ENCODE assay signal across 27 cellular contexts in genomic region chr12:92829683-92830282, GRCh38.
DNase-seq lines count a peak whose midpoint lies in the region; ATAC-seq, FAIRE-seq and TF ChIP-seq lines count a peak whose summit lies in the region.
"Had no signal": no experiment of that assay in that cellular context is flagged by ENCODE, and none has a peak within 500 bp of the region (broad histone marks: within the 10 kb centered on the region; RNA-seq: fewer than 3 reads in every experiment).

No MANE protein-coding gene starts in this region.

- FAIRE-seq in HepG2 (lab: Jason Lieb, UNC), result no peak
- no peak for FAIRE-seq in small intestine (lab: Jason Lieb, UNC)
- FAIRE-seq: GM12878, GM12892, GM18507, GM19239 had no signal

- POLR2A ChIA-PET in HepG2 (lab: Yijun Ruan, JAX), result no interaction called here

- H3K9me3 ChIP-seq in HepG2 (ENCODE audit: low read length) (no peaks in the 10 kb centered on the region), right lobe of liver (no peaks in the 10 kb centered on the region), small intestine (ENCODE audit: control insufficient read depth, low read depth) (no peaks in the 10 kb centered on the region)
- H3K9me3 ChIP-seq: A549, BE2C, BLaER1 had no signal

- no peak overlapping the region for H2AFZ ChIP-seq in HepG2 (ENCODE audit: low read length)

- no peak for ATAC-seq in HepG2
- ATAC-seq in right lobe of liver, result no peak
- ATAC-seq in left colon, result peak; percentile 65
- no peak for ATAC-seq in GM18907 (IDR thresholded peaks at IDR 0.05; ENCODE audit: unreplicated experiment)
- ATAC-seq in HG03342 (IDR thresholded peaks at IDR 0.05; ENCODE audit: unreplicated experiment), result no peak
- ATAC-seq: A549, GM12878 had no signal

- H3K36me3 ChIP-seq in HepG2 (replicated peaks in 1 of 2; ENCODE audit: control insufficient read depth in 1 of 2, insufficient read depth in 2 of 2, low read length in 2 of 2) (peaks cover 2 to 23% of the 10 kb centered on the region in 2 experiments), right lobe of liver (peaks cover 0 to 7% (median 0%) of the 10 kb centered on the region in 4 donors), small intestine (ENCODE audit: control insufficient read depth in 2 of 2, insufficient read depth in 2 of 2, low read length in 2 of 2) (peaks cover 0 to 3% of the 10 kb centered on the region in 2 donors)
- H3K36me3 ChIP-seq: BE2C had no signal

- DNase-seq in HepG2 (ENCODE audit: low spot score), result no peak
- DNase-seq in right lobe of liver, result no peak
- DNase-seq in left colon, result no peak
- DNase-seq in small intestine, result peak; percentile 75
- DNase-seq: ACHN; BE2C; C1 segment of cervical spinal cord; CD4-positive, alpha-beta memory T cell; CD4-positive, CD25-positive, alpha-beta regulatory T cell; CD8-positive, alpha-beta memory T cell; COR-L47; DMS 273 treated with DMSO at 0.1 percent for 48 hours; DMS153; DMS53; DMS79; DND-41; EL; GDM1 had no signal

- H3K9ac ChIP-seq in HepG2 (ENCODE audit: insufficient read depth, low read depth, low read length), result no peak overlapping the region
- H3K9ac ChIP-seq: BLaER1 had no signal

- 95% methylated on average over 7 of the region's 7 CpGs for WGBS in HepG2 (ENCODE audit: low lambda C conversion rate)
- 88% methylated on average over 4 of the region's 7 CpGs for WGBS in right lobe of liver (ENCODE audit: insufficient coverage, low coverage, low lambda C conversion rate, missing lambda C conversion rate)
- 45 to 79% (median 57%) methylated on average over 7 of the region's 7 CpGs for WGBS in small intestine, 3 donors

- H3K4me2 ChIP-seq in HepG2 (ENCODE audit: low read depth, low read length), result no peak overlapping the region
- H3K4me2 ChIP-seq: A549, BLaER1 had no signal

- H3K4me1 ChIP-seq in HepG2 (ENCODE audit: insufficient read depth, low read length) (no peaks in the 10 kb centered on the region), right lobe of liver (no peaks in the 10 kb centered on the region), small intestine (ENCODE audit: control insufficient read depth in 2 of 2, insufficient read depth in 1 of 2, low read depth in 1 of 2, low read length in 1 of 2) (no peaks in the 10 kb centered on the region)
- H3K4me1 ChIP-seq: BE2C, BLaER1 had no signal

- in situ Hi-C loops in HepG2 (cut with HindIII; ENCODE audit: extremely low pct_ligation_motif_present, low pct_unique_long_range_greater_than_20kb), result no loop called here

- no peak for TF ChIP-seq EP300 in HepG2 (IDR thresholded peaks at IDR 0.05; ENCODE audit: low read depth in 2 of 2, low read length in 2 of 2)
- TF ChIP-seq EP300 in HepG2 (CRISPR knock-in tag; IDR thresholded peaks at IDR 0.05; ENCODE audit: borderline replicate concordance), result no peak

- H3K4me3 ChIP-seq in HepG2 (replicated peaks in 1 of 3; ENCODE audit: insufficient read depth in 1 of 3, low read depth in 2 of 3, low read length in 3 of 3) (no peak overlapping the region), right lobe of liver (no peak overlapping the region), small intestine (ENCODE audit: low read depth in 1 of 2, low read length in 2 of 2) (no peak overlapping the region)
- H3K4me3 ChIP-seq: A549, BLaER1, GM12878 had no signal

- intact Hi-C loops in HepG2 (cut with micrococcal nuclease; ENCODE audit: unreplicated experiment) (loop anchor here (5.0 kb wide), 1 partner anchor 98 kb away; the partner anchor contains the start of gene EEA1), right lobe of liver (cut with DNase I) (no loop called here), left colon (cut with DNase I, micrococcal nuclease) (no loop called here)

- TF ChIP-seq POLR2A in HepG2 (IDR thresholded peaks at IDR 0.05; ENCODE audit: insufficient read depth in 1 of 2, low read depth in 2 of 2, low read length in 2 of 2), result no peak
- no peak for TF ChIP-seq POLR2A in right lobe of liver (IDR thresholded peaks at IDR 0.05)

- H3K27ac ChIP-seq in HepG2 (ENCODE audit: extremely low read length, insufficient read depth, low read length) (no peak overlapping the region), right lobe of liver (no peak overlapping the region), small intestine (ENCODE audit: low read depth in 1 of 2, low read length in 1 of 2) (peak overlapping the region; percentile 5 to 11)
- H3K27ac ChIP-seq: 22Rv1, A549, BLaER1 had no signal

- CTCF ChIA-PET in HepG2 (lab: Yijun Ruan, JAX; ENCODE audit: low intra/inter-chr PET ratio, low total read pairs), result no interaction called here

- TF ChIP-seq CTCF in HepG2 (CRISPR knock-in tag; IDR thresholded peaks at IDR 0.05) (no peak), right lobe of liver (IDR thresholded peaks at IDR 0.05) (no peak)

- H3K27me3 ChIP-seq in HepG2 (ENCODE audit: control insufficient read depth in 1 of 2, insufficient read depth in 2 of 2, low read length in 2 of 2), result no peaks in the 10 kb centered on the region
- H3K27me3 ChIP-seq in right lobe of liver, result no peaks in the 10 kb centered on the region
- no peaks in the 10 kb centered on the region for H3K27me3 ChIP-seq in small intestine (ENCODE audit: control insufficient read depth in 2 of 2, insufficient read depth in 2 of 2, low read length in 2 of 2)
- H3K27me3 ChIP-seq: BE2C, BLaER1 had no signal

- H3K79me2 ChIP-seq in HepG2 (ENCODE audit: insufficient read depth, low read length), result no peaks in the 10 kb centered on the region

- BruUV-seq in HepG2 (replicated peaks; lab: Mats Ljungman, UMichigan), result no TSS peak

- no peaks in the 10 kb centered on the region for H4K20me1 ChIP-seq in HepG2 (ENCODE audit: insufficient read depth, low read length)
- H4K20me1 ChIP-seq: BLaER1 had no signal

- no peak for TF ChIP-seq RAD21 in HepG2 (CRISPR knock-in tag; IDR thresholded peaks at IDR 0.05)

TF ChIP-seq in HepG2, 621 proteins besides CTCF, POLR2A, EP300 and RAD21:
- peak; percentile 64; the same call in 1 of the 2 replicates for TF ChIP-seq ZNF629 (CRISPR knock-in tag; conservative IDR thresholded peaks at IDR 0.05)
- TF ChIP-seq SYNCRIP (IDR thresholded peaks at IDR 0.05; ENCODE audit: insufficient read depth, low read depth, low read length), result no peak
- peak; percentile 53 for TF ChIP-seq HNRNPK (IDR thresholded peaks at IDR 0.05; ENCODE audit: low read depth, low read length, poor library complexity, severe bottlenecking)
- TF ChIP-seq, protein P1, sequence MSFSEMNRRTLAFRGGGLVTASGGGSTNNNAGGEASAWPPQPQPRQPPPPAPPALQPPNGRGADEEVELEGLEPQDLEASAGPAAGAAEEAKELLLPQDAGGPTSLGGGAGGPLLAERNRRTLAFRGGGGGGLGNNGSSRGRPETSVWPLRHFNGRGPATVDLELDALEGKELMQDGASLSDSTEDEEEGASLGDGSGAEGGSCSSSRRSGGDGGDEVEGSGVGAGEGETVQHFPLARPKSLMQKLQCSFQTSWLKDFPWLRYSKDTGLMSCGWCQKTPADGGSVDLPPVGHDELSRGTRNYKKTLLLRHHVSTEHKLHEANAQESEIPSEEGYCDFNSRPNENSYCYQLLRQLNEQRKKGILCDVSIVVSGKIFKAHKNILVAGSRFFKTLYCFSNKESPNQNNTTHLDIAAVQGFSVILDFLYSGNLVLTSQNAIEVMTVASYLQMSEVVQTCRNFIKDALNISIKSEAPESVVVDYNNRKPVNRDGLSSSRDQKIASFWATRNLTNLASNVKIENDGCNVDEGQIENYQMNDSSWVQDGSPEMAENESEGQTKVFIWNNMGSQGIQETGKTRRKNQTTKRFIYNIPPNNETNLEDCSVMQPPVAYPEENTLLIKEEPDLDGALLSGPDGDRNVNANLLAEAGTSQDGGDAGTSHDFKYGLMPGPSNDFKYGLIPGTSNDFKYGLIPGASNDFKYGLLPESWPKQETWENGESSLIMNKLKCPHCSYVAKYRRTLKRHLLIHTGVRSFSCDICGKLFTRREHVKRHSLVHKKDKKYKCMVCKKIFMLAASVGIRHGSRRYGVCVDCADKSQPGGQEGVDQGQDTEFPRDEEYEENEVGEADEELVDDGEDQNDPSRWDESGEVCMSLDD (CRISPR knock-in tag; IDR thresholded peaks at IDR 0.05; ENCODE audit: borderline replicate concordance), result no peak
- TF ChIP-seq IRF2 (CRISPR knock-in tag; IDR thresholded peaks at IDR 0.05), result no peak

Comparison
In these comparisons a context has a peak if more than half of its experiments do, and no peak if none do; other contexts are left out.
1. H3K27ac ChIP-seq: peak in small intestine (2 of 2); none in HepG2 (single experiment) and right lobe of liver (0 of 3).